In genomic region chr3:150235799-150236198, GRCh38 we compare ENCODE assay signal across 13 cellular contexts.
DNase-seq lines count a peak whose midpoint lies in the region; ATAC-seq, FAIRE-seq and TF ChIP-seq lines count a peak whose summit lies in the region.
"Had no signal": no experiment of that assay in that cellular context is flagged by ENCODE, and none has a peak within 500 bp of the region (broad histone marks: within the 10 kb centered on the region; RNA-seq: fewer than 3 reads in every experiment).

No MANE protein-coding gene starts in this region.

- no peak for ATAC-seq in pancreas
- ATAC-seq: stimulated activated naive B cell treated with anti-CD40 and anti-IgM and Interleukin-4, amounts not matched to agents 10 μg/mL and 1 μg/mL and 100 μg/mL, for 72 hours had no signal

- H3K4me3 ChIP-seq in ascending aorta (no peak overlapping the region), pancreas (no peak overlapping the region)

- H3K27me3 ChIP-seq in ascending aorta: no peaks in the 10 kb centered on the region
- no peaks in the 10 kb centered on the region for H3K27me3 ChIP-seq in pancreas

- 61 to 79% methylated on average over 1 of the region's 1 CpG for WGBS in pancreas, 2 donors

- peak; percentile 58 for FAIRE-seq in H54 (lab: Jason Lieb, UNC)
- no peak for FAIRE-seq in pancreas (lab: Jason Lieb, UNC)

- no peak for TF ChIP-seq POLR2A in H54 (IDR thresholded peaks at IDR 0.05; ENCODE audit: low read depth, low read length)

- TF ChIP-seq CTCF in ascending aorta (IDR thresholded peaks at IDR 0.05) (no peak), pancreas (IDR thresholded peaks at IDR 0.05) (no peak)

- intact Hi-C loops in ascending aorta (cut with DNase I): loop anchor here (2.0 to 5.0 kb wide), 3 partner anchors 17 to 137 kb away; no protein-coding TSS in a partner anchor
- intact Hi-C loops in pancreas (cut with DNase I): no loop called here

- H3K9me3 ChIP-seq in ascending aorta (no peaks in the 10 kb centered on the region), pancreas (no peaks in the 10 kb centered on the region)

- H3K27ac ChIP-seq in ascending aorta: peak overlapping the region; percentile 87
- H3K27ac ChIP-seq in pancreas: no peak overlapping the region

- DNase-seq in H54 (ENCODE audit: insufficient read length, low spot score) (no peak), ascending aorta (ENCODE audit: low spot score in 2 of 2) (peak in 1 of 2 donors; percentile 78), hepatic stellate cell (ENCODE audit: low spot score) (peak; percentile 59), stromal cell of bone marrow (ENCODE audit: low read depth) (peak; percentile 88), NOMO-1 treated with DMSO at 0.1 percent for 48 hours (lab: John Stamatoyannopoulos, UW; ENCODE audit: unreplicated experiment) (no peak), DMS 273 treated with DMSO at 0.1 percent for 48 hours (lab: John Stamatoyannopoulos, UW) (no peak), pancreas (no peak)
- DNase-seq in NK-92 treated with Interleukin-12 subunit alpha and Interleukin-12 subunit beta, amount 100 ng/mL, for 24 hours (lab: John Stamatoyannopoulos, UW): no peak
- DNase-seq: anterior cingulate cortex; occipital lobe; RPMI8226; stimulated activated CD4-positive, alpha-beta T cell treated with anti-CD3 and anti-CD28 coated beads, Interleukin-1b, Interleukin-23, amount 100 ng/mL, for 48 hours; stimulated activated naive B cell treated with anti-CD40 and anti-IgM and Interleukin-4, amounts not matched to agents 10 μg/mL and 1 μg/mL and 100 μg/mL, for 72 hours had no signal

- H3K4me1 ChIP-seq in ascending aorta: peaks cover 2 to 34% of the 10 kb centered on the region in 2 donors
- peaks cover 0 to 18% (median 11%) of the 10 kb centered on the region in 3 donors for H3K4me1 ChIP-seq in pancreas

- H3K36me3 ChIP-seq in ascending aorta: no peaks in the 10 kb centered on the region
- H3K36me3 ChIP-seq in pancreas: no peaks in the 10 kb centered on the region

Comparison
In these comparisons a context has a peak if more than half of its experiments do, and no peak if none do; other contexts are left out.
1. DNase-seq: peak in hepatic stellate cell (single experiment) and stromal cell of bone marrow (single experiment); none in H54 (single experiment), NOMO-1 treated with DMSO at 0.1 percent for 48 hours (single experiment), DMS 273 treated with DMSO at 0.1 percent for 48 hours (single experiment), pancreas (0 of 6) and NK-92 treated with Interleukin-12 subunit alpha and Interleukin-12 subunit beta, amount 100 ng/mL, for 24 hours (single experiment).
2. H3K27ac ChIP-seq: peak in ascending aorta (2 of 2); none in pancreas (0 of 4).